ENCODE assay signal across 15 cellular contexts in the genomic region with DNA sequence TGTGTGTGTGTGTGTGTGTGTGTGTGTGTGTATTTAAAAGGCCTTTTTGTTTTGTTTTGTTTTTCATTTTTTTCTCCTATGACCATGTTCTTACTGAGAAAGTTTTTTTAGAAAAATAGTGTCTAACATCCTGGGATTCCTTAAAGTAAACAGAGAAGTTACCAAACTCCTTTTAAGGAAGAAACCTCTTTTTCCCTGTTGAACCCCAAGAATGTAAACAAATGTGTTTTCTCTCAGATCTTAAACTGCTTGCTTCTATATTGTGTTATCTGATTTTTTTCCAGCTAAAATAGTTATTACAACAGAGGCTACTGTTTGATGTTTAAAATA. TPM values are rescaled to one million over a fixed set of nuclear protein-coding genes. Genes with fewer than 3 reads are reported as not detected.
DNase-seq lines count a peak whose midpoint lies in the region; ATAC-seq and TF ChIP-seq lines count a peak whose summit lies in the region.
"Had no signal": no experiment of that assay in that cellular context is flagged by ENCODE, and none has a peak within 500 bp of the region (broad histone marks: within the 10 kb centered on the region; RNA-seq: fewer than 3 reads in every experiment).

No MANE protein-coding gene starts in this region.

- H3K9me3 Mint-ChIP-seq in mesothelial cell of epicardium, result peaks cover 14% of the 10 kb centered on the region

- no peak for TF ChIP-seq CTCF in mesothelial cell of epicardium (IDR thresholded peaks at IDR 0.05; ENCODE audit: unreplicated experiment)

- no peaks in the 10 kb centered on the region for H3K27me3 Mint-ChIP-seq in mesothelial cell of epicardium (ENCODE audit: low read depth)

- peak overlapping the region; percentile 80 for H3K27ac Mint-ChIP-seq in mesothelial cell of epicardium
- H3K27ac Mint-ChIP-seq: T-cell had no signal

- no peak for ATAC-seq in GM18502 (IDR thresholded peaks at IDR 0.05; ENCODE audit: poor library complexity, unreplicated experiment)
- ATAC-seq in GM19397 (IDR thresholded peaks at IDR 0.05; ENCODE audit: unreplicated experiment), result no peak
- no peak for ATAC-seq in HG02970 (IDR thresholded peaks at IDR 0.05; ENCODE audit: low FRiP score, unreplicated experiment)
- ATAC-seq: T-cell had no signal

- peak; percentile 14 for DNase-seq in A172 (ENCODE audit: low spot score)
- peak; percentile 91 for DNase-seq in H4 (ENCODE audit: low spot score)
- DNase-seq in dedifferentiated amniotic fluid mesenchymal stem cell (ENCODE audit: extremely low spot score), result peak; percentile 76
- DNase-seq in mesothelial cell of epicardium (ENCODE audit: low spot score in 2 of 2, unreplicated experiment in 2 of 2), result no peak
- DNase-seq in cerebellar cortex (ENCODE audit: low spot score), result no peak
- DNase-seq: activated effector memory CD4-positive, alpha-beta T cell treated with Interleukin-2 at 50 U/mL for 16 hours; aorta; effector CD8-positive, alpha-beta T cell; mucosa of descending colon; NCI-H2107; stimulated activated CD4-positive, alpha-beta T cell treated with anti-CD3 and anti-CD28 coated beads, Interleukin-15, amount 100 ng/mL, for 24 hours; T-cell had no signal

- H3K4me3 Mint-ChIP-seq in mesothelial cell of epicardium, result no peak overlapping the region
- H3K4me3 Mint-ChIP-seq: T-cell had no signal

- H3K4me1 Mint-ChIP-seq in mesothelial cell of epicardium, result peaks cover 11% of the 10 kb centered on the region
- H3K4me1 Mint-ChIP-seq: T-cell had no signal

- H3K36me3 Mint-ChIP-seq in mesothelial cell of epicardium, result no peaks in the 10 kb centered on the region
- H3K36me3 Mint-ChIP-seq: T-cell had no signal

RNA-seq across cellular contexts. Expression of gene SNAPC3, which starts 49.5 kb away (rescaled TPM):
- 32.1 and 33.0 TPM in 2 replicates for total RNA-seq in A172 (2014; rRNA removed; shearing (Covaris generic))
- 16.6 and 24.3 TPM in 2 replicates for total RNA-seq in H4 (2014; rRNA removed; shearing (Covaris generic))
- 41.7 to 46.2 TPM (median 43.5 TPM) in 3 replicates for total RNA-seq in mesothelial cell of epicardium

Comparison
In these comparisons a context has a peak if more than half of its experiments do, and no peak if none do; other contexts are left out.
1. DNase-seq: peak in A172 (single experiment), H4 (single experiment) and dedifferentiated amniotic fluid mesenchymal stem cell (single experiment); none in mesothelial cell of epicardium (0 of 2) and cerebellar cortex (single experiment).